In the genomic region with DNA sequence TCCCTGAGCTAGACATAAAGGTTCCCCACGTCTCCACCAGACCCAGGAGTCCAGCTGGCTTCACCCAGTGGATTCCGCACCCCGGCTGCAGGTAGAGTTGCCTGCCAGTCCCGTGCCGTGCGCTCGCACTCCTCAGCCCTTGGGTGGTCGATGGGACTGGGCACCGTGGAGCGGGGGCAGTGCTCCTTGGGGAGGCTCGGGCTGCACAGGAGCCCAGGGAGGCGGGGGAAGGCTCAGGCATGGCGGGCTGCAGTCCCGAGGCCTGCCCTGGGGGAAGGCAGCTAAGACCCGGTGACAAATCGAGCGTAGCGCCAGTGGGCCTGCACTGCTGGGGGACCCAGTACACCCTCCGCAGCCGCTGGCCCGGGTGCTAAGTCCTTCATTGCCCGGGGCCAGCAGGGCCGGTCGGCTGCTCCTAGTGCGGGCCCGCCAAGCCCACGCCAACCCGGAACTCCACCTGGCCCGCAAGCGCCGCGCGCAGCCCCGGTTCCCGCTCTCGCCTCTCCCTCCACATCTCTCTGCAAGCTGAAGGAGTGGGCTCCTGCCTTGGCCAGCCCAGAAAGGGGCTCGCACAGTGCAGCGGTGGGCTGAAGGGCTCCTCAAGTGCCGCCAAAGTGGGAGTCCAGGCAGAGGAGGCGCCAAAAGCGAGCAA, we compare ENCODE assay signal across 13 cellular contexts. TPM values are rescaled to one million over a fixed set of nuclear protein-coding genes. Genes with fewer than 3 reads are reported as not detected.
DNase-seq lines count a peak whose midpoint lies in the region; ATAC-seq, FAIRE-seq and TF ChIP-seq lines count a peak whose summit lies in the region.
"Had no signal": no experiment of that assay in that cellular context is flagged by ENCODE, and none has a peak within 500 bp of the region (broad histone marks: within the 10 kb centered on the region; RNA-seq: fewer than 3 reads in every experiment).

No MANE protein-coding gene starts in this region.

- peak overlapping the region; percentile 35 for H3K27ac Mint-ChIP-seq in central memory CD8-positive, alpha-beta T cell (ENCODE audit: low read depth)
- H3K27ac Mint-ChIP-seq in activated T-helper 1 cell treated with anti-CD3 and anti-CD28 coated beads, Interleukin-12 subunit alpha, Interleukin-12 subunit beta, Interleukin-2, Interleukin-4 antibody, amounts not matched to agents 30 ng/mL and 10 ng/mL and 1 ng/mL, durations not matched to agents 14 hours and 24 hours and 36 hours, result no peak overlapping the region

- DNase-seq in activated effector memory CD4-positive, alpha-beta T cell treated with anti-CD3 and anti-CD28 coated beads, Interleukin-2, amount 50 U/mL, for 16 hours, result peak; percentile 56
- no peak for DNase-seq in activated effector memory CD4-positive, alpha-beta T cell treated with Interleukin-2 at 50 U/mL for 16 hours
- no peak for DNase-seq in central memory CD8-positive, alpha-beta T cell (ENCODE audit: low spot score in 2 of 2)
- no peak for DNase-seq in mesenchymal stem cell
- DNase-seq in thyroid gland, result no peak
- no peak for DNase-seq in activated T-helper 1 cell treated with anti-CD3 and anti-CD28 coated beads, Interleukin-12 subunit alpha, Interleukin-12 subunit beta, Interleukin-2, Interleukin-4 antibody, amounts not matched to agents 30 ng/mL and 10 ng/mL and 1 ng/mL, durations not matched to agents 14 hours and 24 hours and 36 hours (ENCODE audit: low spot score)
- no peak for DNase-seq in GM12892 (ENCODE audit: insufficient read length)

- no peak overlapping the region for H2BK5ac ChIP-seq in mesenchymal stem cell (ENCODE audit: low read depth, low read length, poor library complexity, severe bottlenecking)

- H3K36me3 ChIP-seq in mesenchymal stem cell (ENCODE audit: control insufficient read depth in 1 of 2, insufficient read depth in 2 of 2, low read depth in 1 of 2, low read length in 2 of 2), result no peaks in the 10 kb centered on the region
- H3K36me3 ChIP-seq in thyroid gland, result no peaks in the 10 kb centered on the region

- H3K18ac ChIP-seq in mesenchymal stem cell (ENCODE audit: low read depth in 1 of 2, low read length in 2 of 2), result no peak overlapping the region

- H3K27me3 ChIP-seq in mesenchymal stem cell (ENCODE audit: control insufficient read depth in 1 of 2, insufficient read depth in 1 of 2, low read length in 2 of 2) (no peaks in the 10 kb centered on the region), thyroid gland (no peaks in the 10 kb centered on the region)

- H3K4ac ChIP-seq in mesenchymal stem cell (ENCODE audit: low read depth in 1 of 2, low read length in 2 of 2), result peak overlapping the region in 1 of 2 experiments; percentile 35

- 92% methylated on average over 41 of the region's 41 CpGs for WGBS in mesenchymal stem cell
- WGBS in thyroid gland, 2 donors, result 58 to 63% methylated on average over 18 to 22 of the region's 41 CpGs

- H2BK120ac ChIP-seq in mesenchymal stem cell (ENCODE audit: low read depth, low read length), result no peak overlapping the region

- ATAC-seq in central memory CD8-positive, alpha-beta T cell (replicated peaks; ENCODE audit: extremely low read depth, poor library complexity, severe bottlenecking), result no peak
- no peak for ATAC-seq in HG02885 (IDR thresholded peaks at IDR 0.05; ENCODE audit: poor library complexity, unreplicated experiment)

- no peak overlapping the region for H3K4me2 ChIP-seq in mesenchymal stem cell (ENCODE audit: low read length, poor library complexity, severe bottlenecking)

- TF ChIP-seq POLR2A in thyroid gland (IDR thresholded peaks at IDR 0.05) (no peak), GM12892 (IDR thresholded peaks at IDR 0.05; ENCODE audit: low read depth, low read length) (no peak)

- H2BK15ac ChIP-seq in mesenchymal stem cell (ENCODE audit: low read depth, poor library complexity, severe bottlenecking), result peak overlapping the region; percentile 57

- H3K4me1 Mint-ChIP-seq in central memory CD8-positive, alpha-beta T cell, result peaks cover 37% of the 10 kb centered on the region
- H3K4me1 Mint-ChIP-seq in activated T-helper 1 cell treated with anti-CD3 and anti-CD28 coated beads, Interleukin-12 subunit alpha, Interleukin-12 subunit beta, Interleukin-2, Interleukin-4 antibody, amounts not matched to agents 30 ng/mL and 10 ng/mL and 1 ng/mL, durations not matched to agents 14 hours and 24 hours and 36 hours (ENCODE audit: low read depth), result peaks cover 36% of the 10 kb centered on the region

- no peak overlapping the region for H3K14ac ChIP-seq in mesenchymal stem cell (ENCODE audit: low read length in 2 of 2)

- peak overlapping the region in 1 of 2 experiments; percentile 79 for H2BK12ac ChIP-seq in mesenchymal stem cell (ENCODE audit: low read length in 2 of 2)

- H3K4me3 Mint-ChIP-seq in central memory CD8-positive, alpha-beta T cell, result no peak overlapping the region
- no peak overlapping the region for H3K4me3 Mint-ChIP-seq in activated T-helper 1 cell treated with anti-CD3 and anti-CD28 coated beads, Interleukin-12 subunit alpha, Interleukin-12 subunit beta, Interleukin-2, Interleukin-4 antibody, amounts not matched to agents 30 ng/mL and 10 ng/mL and 1 ng/mL, durations not matched to agents 14 hours and 24 hours and 36 hours

- H3K9me3 ChIP-seq in mesenchymal stem cell (ENCODE audit: control insufficient read depth, low read length) (no peaks in the 10 kb centered on the region), thyroid gland (no peaks in the 10 kb centered on the region)
- H3K9me3 ChIP-seq: mucosa of descending colon had no signal

- H4K91ac ChIP-seq in mesenchymal stem cell (ENCODE audit: low read length), result peak overlapping the region; percentile 19

- peaks cover 4% of the 10 kb centered on the region for H3K36me3 Mint-ChIP-seq in central memory CD8-positive, alpha-beta T cell (ENCODE audit: insufficient read depth)
- no peaks in the 10 kb centered on the region for H3K36me3 Mint-ChIP-seq in activated T-helper 1 cell treated with anti-CD3 and anti-CD28 coated beads, Interleukin-12 subunit alpha, Interleukin-12 subunit beta, Interleukin-2, Interleukin-4 antibody, amounts not matched to agents 30 ng/mL and 10 ng/mL and 1 ng/mL, durations not matched to agents 14 hours and 24 hours and 36 hours (ENCODE audit: low read depth)

- H3K9me3 Mint-ChIP-seq in central memory CD8-positive, alpha-beta T cell, result no peaks in the 10 kb centered on the region
- H3K9me3 Mint-ChIP-seq in activated T-helper 1 cell treated with anti-CD3 and anti-CD28 coated beads, Interleukin-12 subunit alpha, Interleukin-12 subunit beta, Interleukin-2, Interleukin-4 antibody, amounts not matched to agents 30 ng/mL and 10 ng/mL and 1 ng/mL, durations not matched to agents 14 hours and 24 hours and 36 hours, result no peaks in the 10 kb centered on the region

- H3K4me1 ChIP-seq in mesenchymal stem cell (ENCODE audit: control insufficient read depth, insufficient read depth, low read depth, low read length), result peaks cover 17% of the 10 kb centered on the region
- H3K4me1 ChIP-seq in thyroid gland, result peaks cover 5 to 13% of the 10 kb centered on the region in 2 donors

- H3K27ac ChIP-seq in mesenchymal stem cell (ENCODE audit: low read length, poor library complexity, severe bottlenecking), result no peak overlapping the region
- peak overlapping the region in 2 of 3 donors; percentile 53 to 79 for H3K27ac ChIP-seq in thyroid gland

- H2AFZ ChIP-seq in mesenchymal stem cell (ENCODE audit: low read depth, low read length), result no peak overlapping the region

- no peaks in the 10 kb centered on the region for H3K27me3 Mint-ChIP-seq in central memory CD8-positive, alpha-beta T cell
- H3K27me3 Mint-ChIP-seq in activated T-helper 1 cell treated with anti-CD3 and anti-CD28 coated beads, Interleukin-12 subunit alpha, Interleukin-12 subunit beta, Interleukin-2, Interleukin-4 antibody, amounts not matched to agents 30 ng/mL and 10 ng/mL and 1 ng/mL, durations not matched to agents 14 hours and 24 hours and 36 hours (ENCODE audit: insufficient read depth), result peaks cover 14% of the 10 kb centered on the region

- peak overlapping the region; percentile 85 for H4K8ac ChIP-seq in mesenchymal stem cell (ENCODE audit: low read length)

- no peaks in the 10 kb centered on the region for H3K79me1 ChIP-seq in mesenchymal stem cell (replicated peaks; ENCODE audit: low read length, poor library complexity, severe bottlenecking)

- H2AK5ac ChIP-seq in mesenchymal stem cell (ENCODE audit: low read length, severe bottlenecking), result no peak overlapping the region

- H3K4me3 ChIP-seq in mesenchymal stem cell (ENCODE audit: insufficient read depth in 1 of 2, low read depth in 1 of 2, low read length in 2 of 2) (no peak overlapping the region), thyroid gland (replicated peaks in 1 of 3) (no peak overlapping the region)
- H3K4me3 ChIP-seq: mucosa of descending colon had no signal

- no peak for FAIRE-seq in GM12892 (lab: Jason Lieb, UNC)
- FAIRE-seq: A204.1 had no signal

- H3K23ac ChIP-seq in mesenchymal stem cell (ENCODE audit: low read length in 2 of 2), result no peak overlapping the region

- TF ChIP-seq CTCF in thyroid gland (IDR thresholded peaks at IDR 0.05), result no peak

- intact Hi-C loops in thyroid gland (cut with DNase I), result loop anchor here (5.0 kb wide), 1 partner anchor 268 kb away; a partner anchor contains a TSS
- intact Hi-C loops in activated T-helper 1 cell treated with anti-CD3 and anti-CD28 coated beads, Interleukin-12 subunit alpha, Interleukin-12 subunit beta, Interleukin-2, Interleukin-4 antibody, amounts not matched to agents 30 ng/mL and 10 ng/mL and 1 ng/mL, durations not matched to agents 14 hours and 24 hours and 36 hours (cut with micrococcal nuclease), result no loop called here

- H3K9ac ChIP-seq in mesenchymal stem cell (ENCODE audit: low read length), result peak overlapping the region; percentile 65

RNA-seq across cellular contexts. Expression of a gene that starts 9.5 kb away (rescaled TPM):
- not detected for polyA plus RNA-seq in mesenchymal stem cell (2013, experiment 1 of 2)
- not detected for polyA plus RNA-seq in mesenchymal stem cell (2013, experiment 2 of 2)
- not detected for total RNA-seq in thyroid gland
- total RNA-seq in activated T-helper 1 cell treated with anti-CD3 and anti-CD28 coated beads, Interleukin-12 subunit alpha, Interleukin-12 subunit beta, Interleukin-2, Interleukin-4 antibody, amounts not matched to agents 30 ng/mL and 10 ng/mL and 1 ng/mL, durations not matched to agents 14 hours and 24 hours and 36 hours, result not detected in 2 replicates
- polyA plus RNA-seq in GM12892 (2012; ENCODE audit: missing spikeins), result not detected
- total RNA-seq: epithelial cell of proximal tubule; sciatic nerve; T-helper 1 cell treated with Interleukin-12 subunit alpha and Interleukin-12 subunit beta and Interleukin-4 antibody, amounts not matched to agents 30 ng/mL and 1 ng/mL, for 36 hours had no signal
